1 cellular context compared by ENCODE assay signal in the genomic region with DNA sequence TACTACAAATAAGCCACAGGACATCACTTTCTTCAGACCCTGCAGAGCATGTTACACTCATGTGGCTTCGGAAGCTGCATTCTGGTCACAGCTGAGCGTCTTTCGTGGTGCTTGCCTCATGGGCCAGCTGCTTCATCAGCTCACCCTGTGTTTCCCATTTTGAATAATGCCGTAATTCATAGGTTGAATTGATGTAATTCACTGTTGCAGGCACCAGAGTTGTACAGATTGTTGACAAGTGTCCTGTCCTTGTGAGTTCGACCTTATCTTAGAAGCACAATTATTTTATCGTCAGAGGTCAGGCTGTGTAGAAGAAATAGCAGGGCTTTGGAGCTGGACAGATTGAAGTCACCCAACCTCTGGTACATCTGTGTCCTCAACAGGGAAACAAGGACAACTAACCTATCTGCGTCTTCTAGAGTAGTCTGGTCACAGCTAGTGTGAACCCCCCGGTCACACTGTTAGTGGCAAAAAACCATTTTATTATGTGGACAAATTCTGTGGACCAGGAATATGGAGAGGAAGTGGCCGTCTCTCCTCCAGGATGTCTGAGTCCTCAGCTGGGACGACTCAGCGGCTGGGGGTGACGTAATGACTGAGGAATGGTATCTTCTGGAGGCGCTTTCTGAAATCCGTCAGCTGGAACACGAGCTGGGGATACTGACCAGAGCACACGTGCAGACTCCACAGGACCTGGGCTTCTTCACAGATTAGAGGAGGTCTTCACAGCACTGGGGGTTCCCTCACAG.
TF ChIP-seq lines count a peak whose summit lies in the region.

No MANE protein-coding gene starts in this region.

TF ChIP-seq in K562, 482 proteins besides CTCF, POLR2A, EP300 and RAD21 (continued from another document and continues in another):
- TF ChIP-seq, protein P1, sequence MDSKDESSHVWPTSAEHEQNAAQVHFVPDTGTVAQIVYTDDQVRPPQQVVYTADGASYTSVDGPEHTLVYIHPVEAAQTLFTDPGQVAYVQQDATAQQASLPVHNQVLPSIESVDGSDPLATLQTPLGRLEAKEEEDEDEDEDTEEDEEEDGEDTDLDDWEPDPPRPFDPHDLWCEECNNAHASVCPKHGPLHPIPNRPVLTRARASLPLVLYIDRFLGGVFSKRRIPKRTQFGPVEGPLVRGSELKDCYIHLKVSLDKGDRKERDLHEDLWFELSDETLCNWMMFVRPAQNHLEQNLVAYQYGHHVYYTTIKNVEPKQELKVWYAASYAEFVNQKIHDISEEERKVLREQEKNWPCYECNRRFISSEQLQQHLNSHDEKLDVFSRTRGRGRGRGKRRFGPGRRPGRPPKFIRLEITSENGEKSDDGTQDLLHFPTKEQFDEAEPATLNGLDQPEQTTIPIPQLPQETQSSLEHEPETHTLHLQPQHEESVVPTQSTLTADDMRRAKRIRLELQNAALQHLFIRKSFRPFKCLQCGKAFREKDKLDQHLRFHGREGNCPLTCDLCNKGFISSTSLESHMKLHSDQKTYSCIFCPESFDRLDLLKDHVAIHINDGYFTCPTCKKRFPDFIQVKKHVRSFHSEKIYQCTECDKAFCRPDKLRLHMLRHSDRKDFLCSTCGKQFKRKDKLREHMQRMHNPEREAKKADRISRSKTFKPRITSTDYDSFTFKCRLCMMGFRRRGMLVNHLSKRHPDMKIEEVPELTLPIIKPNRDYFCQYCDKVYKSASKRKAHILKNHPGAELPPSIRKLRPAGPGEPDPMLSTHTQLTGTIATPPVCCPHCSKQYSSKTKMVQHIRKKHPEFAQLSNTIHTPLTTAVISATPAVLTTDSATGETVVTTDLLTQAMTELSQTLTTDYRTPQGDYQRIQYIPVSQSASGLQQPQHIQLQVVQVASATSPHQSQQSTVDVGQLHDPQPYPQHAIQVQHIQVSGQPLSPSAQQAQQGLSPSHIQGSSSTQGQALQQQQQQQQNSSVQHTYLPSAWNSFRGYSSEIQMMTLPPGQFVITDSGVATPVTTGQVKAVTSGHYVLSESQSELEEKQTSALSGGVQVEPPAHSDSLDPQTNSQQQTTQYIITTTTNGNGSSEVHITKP (IDR thresholded peaks at IDR 0.05; ENCODE audit: partially characterized antibody): peak; percentile 70
- TF ChIP-seq, protein P2, sequence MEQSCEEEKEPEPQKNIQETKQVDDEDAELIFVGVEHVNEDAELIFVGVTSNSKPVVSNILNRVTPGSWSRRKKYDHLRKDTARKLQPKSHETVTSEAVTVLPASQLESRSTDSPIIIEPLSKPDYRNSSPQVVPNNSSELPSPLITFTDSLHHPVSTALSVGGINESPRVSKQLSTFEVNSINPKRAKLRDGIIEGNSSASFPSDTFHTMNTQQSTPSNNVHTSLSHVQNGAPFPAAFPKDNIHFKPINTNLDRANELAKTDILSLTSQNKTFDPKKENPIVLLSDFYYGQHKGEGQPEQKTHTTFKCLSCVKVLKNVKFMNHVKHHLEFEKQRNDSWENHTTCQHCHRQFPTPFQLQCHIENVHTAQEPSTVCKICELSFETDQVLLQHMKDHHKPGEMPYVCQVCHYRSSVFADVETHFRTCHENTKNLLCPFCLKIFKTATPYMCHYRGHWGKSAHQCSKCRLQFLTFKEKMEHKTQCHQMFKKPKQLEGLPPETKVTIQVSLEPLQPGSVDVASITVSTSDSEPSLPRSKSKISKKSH (CRISPR knock-in tag; IDR thresholded peaks at IDR 0.05): no peak
- TF ChIP-seq DPF2 (IDR thresholded peaks at IDR 0.05) (peak; percentile 63), FOSL1 (tag; conservative IDR thresholded peaks at IDR 0.05) (peak; percentile 71; the same call in 1 of the 2 replicates), L3MBTL2 (IDR thresholded peaks at IDR 0.05) (0 out of 2 replicates have a peak, but pooled peaks have one; percentile 18), POLR2G (IDR thresholded peaks at IDR 0.05; ENCODE audit: low read depth, low read length) (no peak), BRD4 (IDR thresholded peaks at IDR 0.05) (no peak), ZFP30 (CRISPR knock-in tag; IDR thresholded peaks at IDR 0.05; ENCODE audit: borderline replicate concordance) (no peak), LCOR (CRISPR knock-in tag; IDR thresholded peaks at IDR 0.05) (no peak), JUN (IDR thresholded peaks at IDR 0.05; ENCODE audit: borderline replicate concordance, low read depth, low read length) (peak; percentile 88), JUN (CRISPR knock-in tag; IDR thresholded peaks at IDR 0.05; ENCODE audit: borderline replicate concordance) (no peak), NR2C2 (CRISPR knock-in tag; IDR thresholded peaks at IDR 0.05) (no peak), NR2C2 (tag; IDR thresholded peaks at IDR 0.05) (no peak), PHB2 (IDR thresholded peaks at IDR 0.05; ENCODE audit: low read depth) (no peak), SOX6 (IDR thresholded peaks at IDR 0.05) (peak; percentile 45; the same call in 1 of the 2 replicates), RAD51 (IDR thresholded peaks at IDR 0.05; ENCODE audit: borderline replicate concordance, low read depth) (no peak), TAL1 (IDR thresholded peaks at IDR 0.05) (peak; percentile 70), ZNF354B (CRISPR knock-in tag; IDR thresholded peaks at IDR 0.05) (no peak), GTF2E2 (tag; IDR thresholded peaks at IDR 0.05) (no peak), MTA1 (IDR thresholded peaks at IDR 0.05; ENCODE audit: borderline replicate concordance) (0 out of 2 replicates have a peak, but pooled peaks have one; percentile 26), ASH1L (IDR thresholded peaks at IDR 0.05; ENCODE audit: borderline replicate concordance, low read depth, partially characterized antibody) (no peak), IRF2 (CRISPR knock-in tag; IDR thresholded peaks at IDR 0.05) (no peak), TAF9B (IDR thresholded peaks at IDR 0.05; ENCODE audit: partially characterized antibody) (peak; percentile 86), ZKSCAN3 (CRISPR knock-in tag; IDR thresholded peaks at IDR 0.05) (no peak), MCM5 (IDR thresholded peaks at IDR 0.05; ENCODE audit: low read depth) (no peak), ZNF57 (CRISPR knock-in tag; IDR thresholded peaks at IDR 0.05) (no peak), SMARCA4 (IDR thresholded peaks at IDR 0.05) (peak; percentile 53; the same call in 1 of the 2 replicates), NRF1 (conservative IDR thresholded peaks at IDR 0.05 in 1 of 2, IDR thresholded peaks at IDR 0.05 in 1 of 2) (peak; percentile 9 to 29; a peak in 2 of 4 replicates), ZNF41 (CRISPR knock-in tag; conservative IDR thresholded peaks at IDR 0.05) (no peak), HEY1 (CRISPR knock-in tag; IDR thresholded peaks at IDR 0.05; ENCODE audit: borderline replicate concordance) (no peak), KDM1A (IDR thresholded peaks at IDR 0.05) (peak; percentile 55 to 57), JUND (IDR thresholded peaks at IDR 0.05; ENCODE audit: borderline replicate concordance, low read depth, low read length) (peak; percentile 96), JUND (tag; IDR thresholded peaks at IDR 0.05; ENCODE audit: borderline replicate concordance, low read depth, low read length) (peak; percentile 96), TCF3 (CRISPR knock-in tag; IDR thresholded peaks at IDR 0.05) (peak; percentile 63), CREB1 (IDR thresholded peaks at IDR 0.05) (no peak), CREB1 (CRISPR knock-in tag; IDR thresholded peaks at IDR 0.05) (0 out of 2 replicates have a peak, but pooled peaks have one; percentile 11), NFIC (IDR thresholded peaks at IDR 0.05) (no peak), ATF1 (CRISPR knock-in tag; IDR thresholded peaks at IDR 0.05) (no peak), ATF1 (tag; IDR thresholded peaks at IDR 0.05) (peak; percentile 57), TEAD1 (CRISPR knock-in tag; IDR thresholded peaks at IDR 0.05) (peak in 1 of 2 experiments; percentile 30; a peak in 1 of 4 replicates), MEIS2 (IDR thresholded peaks at IDR 0.05; ENCODE audit: partially characterized antibody) (peak; percentile 43), NONO (IDR thresholded peaks at IDR 0.05; ENCODE audit: low read depth in 2 of 2, low read length in 1 of 2) (no peak), SPI1 (IDR thresholded peaks at IDR 0.05; ENCODE audit: borderline replicate concordance, low read depth, low read length) (peak; percentile 83), HDAC2 (IDR thresholded peaks at IDR 0.05) (0 out of 2 replicates have a peak, but pooled peaks have one; percentile 46), MCM7 (IDR thresholded peaks at IDR 0.05) (no peak), CEBPB (tag; IDR thresholded peaks at IDR 0.05) (peak; percentile 14; the same call in 1 of the 2 replicates), TEAD4 (IDR thresholded peaks at IDR 0.05; ENCODE audit: low read length) (peak; percentile 52; the same call in 1 of the 2 replicates), TEAD4 (CRISPR knock-in tag; IDR thresholded peaks at IDR 0.05; ENCODE audit: borderline replicate concordance) (no peak), FOXA3 (CRISPR knock-in tag; conservative IDR thresholded peaks at IDR 0.05 in 1 of 2, IDR thresholded peaks at IDR 0.05 in 1 of 2) (0 out of 4 replicates have a peak, but pooled peaks of 1 of the 2 experiments have one; percentile 30), DACH1 (IDR thresholded peaks at IDR 0.05; ENCODE audit: partially characterized antibody) (peak; percentile 44), SMARCE1 (IDR thresholded peaks at IDR 0.05) (peak; percentile 56; the same call in 1 of the 2 replicates), POLR2H (tag; IDR thresholded peaks at IDR 0.05; ENCODE audit: low read depth) (no peak), ESRRA (IDR thresholded peaks at IDR 0.05; ENCODE audit: borderline replicate concordance, low read depth) (peak; percentile 80), CAMTA2 (CRISPR knock-in tag; conservative IDR thresholded peaks at IDR 0.05) (no peak), MYNN (IDR thresholded peaks at IDR 0.05) (0 out of 2 replicates have a peak, but pooled peaks have one; percentile 7), MYNN (CRISPR knock-in tag; IDR thresholded peaks at IDR 0.05) (no peak)
- TF ChIP-seq, protein P3, sequence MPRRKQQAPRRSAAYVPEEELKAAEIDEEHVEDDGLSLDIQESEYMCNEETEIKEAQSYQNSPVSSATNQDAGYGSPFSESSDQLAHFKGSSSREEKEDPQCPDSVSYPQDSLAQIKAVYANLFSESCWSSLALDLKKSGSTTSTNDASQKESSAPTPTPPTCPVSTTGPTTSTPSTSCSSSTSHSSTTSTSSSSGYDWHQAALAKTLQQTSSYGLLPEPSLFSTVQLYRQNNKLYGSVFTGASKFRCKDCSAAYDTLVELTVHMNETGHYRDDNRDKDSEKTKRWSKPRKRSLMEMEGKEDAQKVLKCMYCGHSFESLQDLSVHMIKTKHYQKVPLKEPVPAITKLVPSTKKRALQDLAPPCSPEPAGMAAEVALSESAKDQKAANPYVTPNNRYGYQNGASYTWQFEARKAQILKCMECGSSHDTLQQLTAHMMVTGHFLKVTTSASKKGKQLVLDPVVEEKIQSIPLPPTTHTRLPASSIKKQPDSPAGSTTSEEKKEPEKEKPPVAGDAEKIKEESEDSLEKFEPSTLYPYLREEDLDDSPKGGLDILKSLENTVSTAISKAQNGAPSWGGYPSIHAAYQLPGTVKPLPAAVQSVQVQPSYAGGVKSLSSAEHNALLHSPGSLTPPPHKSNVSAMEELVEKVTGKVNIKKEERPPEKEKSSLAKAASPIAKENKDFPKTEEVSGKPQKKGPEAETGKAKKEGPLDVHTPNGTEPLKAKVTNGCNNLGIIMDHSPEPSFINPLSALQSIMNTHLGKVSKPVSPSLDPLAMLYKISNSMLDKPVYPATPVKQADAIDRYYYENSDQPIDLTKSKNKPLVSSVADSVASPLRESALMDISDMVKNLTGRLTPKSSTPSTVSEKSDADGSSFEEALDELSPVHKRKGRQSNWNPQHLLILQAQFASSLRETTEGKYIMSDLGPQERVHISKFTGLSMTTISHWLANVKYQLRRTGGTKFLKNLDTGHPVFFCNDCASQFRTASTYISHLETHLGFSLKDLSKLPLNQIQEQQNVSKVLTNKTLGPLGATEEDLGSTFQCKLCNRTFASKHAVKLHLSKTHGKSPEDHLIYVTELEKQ (CRISPR knock-in tag; IDR thresholded peaks at IDR 0.05): no peak
- TF ChIP-seq, protein P4, sequence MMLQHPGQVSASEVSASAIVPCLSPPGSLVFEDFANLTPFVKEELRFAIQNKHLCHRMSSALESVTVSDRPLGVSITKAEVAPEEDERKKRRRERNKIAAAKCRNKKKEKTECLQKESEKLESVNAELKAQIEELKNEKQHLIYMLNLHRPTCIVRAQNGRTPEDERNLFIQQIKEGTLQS (IDR thresholded peaks at IDR 0.05): peak; percentile 98
- TF ChIP-seq, protein P4 (CRISPR knock-in tag; conservative IDR thresholded peaks at IDR 0.05): no peak
- TF ChIP-seq, protein P5, sequence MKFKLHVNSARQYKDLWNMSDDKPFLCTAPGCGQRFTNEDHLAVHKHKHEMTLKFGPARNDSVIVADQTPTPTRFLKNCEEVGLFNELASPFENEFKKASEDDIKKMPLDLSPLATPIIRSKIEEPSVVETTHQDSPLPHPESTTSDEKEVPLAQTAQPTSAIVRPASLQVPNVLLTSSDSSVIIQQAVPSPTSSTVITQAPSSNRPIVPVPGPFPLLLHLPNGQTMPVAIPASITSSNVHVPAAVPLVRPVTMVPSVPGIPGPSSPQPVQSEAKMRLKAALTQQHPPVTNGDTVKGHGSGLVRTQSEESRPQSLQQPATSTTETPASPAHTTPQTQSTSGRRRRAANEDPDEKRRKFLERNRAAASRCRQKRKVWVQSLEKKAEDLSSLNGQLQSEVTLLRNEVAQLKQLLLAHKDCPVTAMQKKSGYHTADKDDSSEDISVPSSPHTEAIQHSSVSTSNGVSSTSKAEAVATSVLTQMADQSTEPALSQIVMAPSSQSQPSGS (CRISPR knock-in tag; IDR thresholded peaks at IDR 0.05): peak; percentile 86
- TF ChIP-seq, protein P6, sequence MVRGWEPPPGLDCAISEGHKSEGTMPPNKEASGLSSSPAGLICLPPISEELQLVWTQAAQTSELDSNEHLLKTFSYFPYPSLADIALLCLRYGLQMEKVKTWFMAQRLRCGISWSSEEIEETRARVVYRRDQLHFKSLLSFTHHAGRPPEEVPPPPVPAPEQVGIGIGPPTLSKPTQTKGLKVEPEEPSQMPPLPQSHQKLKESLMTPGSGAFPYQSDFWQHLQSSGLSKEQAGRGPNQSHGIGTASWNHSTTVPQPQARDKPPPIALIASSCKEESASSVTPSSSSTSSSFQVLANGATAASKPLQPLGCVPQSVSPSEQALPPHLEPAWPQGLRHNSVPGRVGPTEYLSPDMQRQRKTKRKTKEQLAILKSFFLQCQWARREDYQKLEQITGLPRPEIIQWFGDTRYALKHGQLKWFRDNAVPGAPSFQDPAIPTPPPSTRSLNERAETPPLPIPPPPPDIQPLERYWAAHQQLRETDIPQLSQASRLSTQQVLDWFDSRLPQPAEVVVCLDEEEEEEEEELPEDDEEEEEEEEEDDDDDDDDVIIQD (CRISPR knock-in tag; IDR thresholded peaks at IDR 0.05): no peak
- TF ChIP-seq, protein P7, sequence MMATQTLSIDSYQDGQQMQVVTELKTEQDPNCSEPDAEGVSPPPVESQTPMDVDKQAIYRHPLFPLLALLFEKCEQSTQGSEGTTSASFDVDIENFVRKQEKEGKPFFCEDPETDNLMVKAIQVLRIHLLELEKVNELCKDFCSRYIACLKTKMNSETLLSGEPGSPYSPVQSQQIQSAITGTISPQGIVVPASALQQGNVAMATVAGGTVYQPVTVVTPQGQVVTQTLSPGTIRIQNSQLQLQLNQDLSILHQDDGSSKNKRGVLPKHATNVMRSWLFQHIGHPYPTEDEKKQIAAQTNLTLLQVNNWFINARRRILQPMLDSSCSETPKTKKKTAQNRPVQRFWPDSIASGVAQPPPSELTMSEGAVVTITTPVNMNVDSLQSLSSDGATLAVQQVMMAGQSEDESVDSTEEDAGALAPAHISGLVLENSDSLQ (IDR thresholded peaks at IDR 0.05): peak; percentile 43; the same call in 1 of the 2 replicates
